In genomic region chr3:57227930-57228733, GRCh38 we compare ENCODE assay signal across 1 cellular context.
TF ChIP-seq lines count a peak whose summit lies in the region.

No MANE protein-coding gene starts in this region.

TF ChIP-seq in GM12878, 131 proteins besides CTCF, POLR2A, EP300 and RAD21 (continued from another document):
- TF ChIP-seq REST (IDR thresholded peaks at IDR 0.05; ENCODE audit: low read depth, low read length), result no peak
- 0 out of 2 replicates have a peak, but pooled peaks have one; percentile 47 for TF ChIP-seq MXI1 (IDR thresholded peaks at IDR 0.05; ENCODE audit: low read depth, low read length)
- TF ChIP-seq KLF5 (IDR thresholded peaks at IDR 0.05; ENCODE audit: partially characterized antibody), result no peak
- TF ChIP-seq SP1 (IDR thresholded peaks at IDR 0.05; ENCODE audit: low read depth, low read length), result no peak
- peak; percentile 75; the same call in 1 of the 2 replicates for TF ChIP-seq IKZF1 (conservative IDR thresholded peaks at IDR 0.05)
- no peak for TF ChIP-seq PBX3 (IDR thresholded peaks at IDR 0.05; ENCODE audit: insufficient replicate concordance, low read depth, low read length)
- TF ChIP-seq ZNF217 (IDR thresholded peaks at IDR 0.05), result 0 out of 2 replicates have a peak, but pooled peaks have one; percentile 36
- TF ChIP-seq PKNOX1 (IDR thresholded peaks at IDR 0.05), result peak; percentile 54; the same call in 1 of the 2 replicates
- TF ChIP-seq SIN3A (IDR thresholded peaks at IDR 0.05; ENCODE audit: low read depth, low read length), result peak; percentile 8; the same call in 1 of the 2 replicates
- TF ChIP-seq SMARCA5 (IDR thresholded peaks at IDR 0.05), result 0 out of 2 replicates have a peak, but pooled peaks have one; percentile 15
- TF ChIP-seq RUNX3 (IDR thresholded peaks at IDR 0.05; ENCODE audit: low read length), result peak; percentile 55; the same call in 1 of the 2 replicates
- no peak for TF ChIP-seq MYB (IDR thresholded peaks at IDR 0.05; ENCODE audit: borderline replicate concordance, low read depth, low read length)
- peak; percentile 43 for TF ChIP-seq NR2F1 (conservative IDR thresholded peaks at IDR 0.05)
- peak; percentile 27; the same call in 1 of the 2 replicates for TF ChIP-seq BACH1 (IDR thresholded peaks at IDR 0.05; ENCODE audit: borderline replicate concordance)
- TF ChIP-seq LARP7 (IDR thresholded peaks at IDR 0.05), result peak; percentile 74
- 0 out of 2 replicates have a peak, but pooled peaks have one; percentile 36 for TF ChIP-seq ZSCAN29 (IDR thresholded peaks at IDR 0.05)
- TF ChIP-seq DPF2 (IDR thresholded peaks at IDR 0.05), result 0 out of 2 replicates have a peak, but pooled peaks have one; percentile 7
- TF ChIP-seq ZNF384 (IDR thresholded peaks at IDR 0.05; ENCODE audit: borderline replicate concordance, low read depth, low read length), result no peak
